In genomic region chr10:44962870-44963738, GRCh38 we compare ENCODE assay signal across 8 cellular contexts. TPM values are rescaled to one million over a fixed set of nuclear protein-coding genes. Genes with fewer than 3 reads are reported as not detected.
A peak's percentile ranks its signal among the peaks of the same experiment; 100 is the strongest.
DNase-seq lines count a peak whose midpoint lies in the region; ATAC-seq and TF ChIP-seq lines count a peak whose summit lies in the region.

No MANE protein-coding gene starts in this region.

- TF ChIP-seq CTCF in neural cell (IDR thresholded peaks at IDR 0.05; ENCODE audit: poor library complexity, severe bottlenecking), result peak; percentile 50
- no peak for TF ChIP-seq CTCF in GM13976 (IDR thresholded peaks at IDR 0.05; ENCODE audit: borderline replicate concordance, control extremely low read depth, extremely low read depth, insufficient read depth, missing control alignments)

- H3K27ac ChIP-seq in ectodermal cell (ENCODE audit: insufficient read depth, low read depth, low read length, poor library complexity, severe bottlenecking) (peak overlapping the region; percentile 99), neural cell (ENCODE audit: low read length) (no peak overlapping the region)

- peaks cover 55% of the 10 kb centered on the region for H3K4me1 ChIP-seq in ectodermal cell (ENCODE audit: control insufficient read depth, insufficient read depth, low read length)

- no peak overlapping the region for H3K4me2 ChIP-seq in neural cell (ENCODE audit: low read length)

- no peaks in the 10 kb centered on the region for H4K20me1 ChIP-seq in neural cell (ENCODE audit: insufficient read depth)

- H3K27me3 ChIP-seq in ectodermal cell (ENCODE audit: control insufficient read depth, insufficient read depth, low read length, poor library complexity, severe bottlenecking), result peaks cover 9% of the 10 kb centered on the region
- H3K27me3 ChIP-seq in neural cell (ENCODE audit: insufficient read depth, low read depth, low read length), result no peaks in the 10 kb centered on the region

- H3K36me3 ChIP-seq in ectodermal cell (ENCODE audit: control insufficient read depth, insufficient read depth, low read length) (no peaks in the 10 kb centered on the region), neural cell (ENCODE audit: insufficient read depth, low read length) (no peaks in the 10 kb centered on the region)

- H3K79me2 ChIP-seq in neural cell (replicated peaks; ENCODE audit: insufficient read depth, low read length), result no peaks in the 10 kb centered on the region

- no peaks in the 10 kb centered on the region for H3K9me2 ChIP-seq in neural cell (ENCODE audit: insufficient read depth, low read length)

- H3K9ac ChIP-seq in neural cell (ENCODE audit: low read length), result no peak overlapping the region

- in situ Hi-C loops in GM13976 (cut with MboI; ENCODE audit: low sequenced_read_pairs, unreplicated experiment), result no loop called here

- WGBS in ectodermal cell, 2 experiments, result 65% methylated on average over 19 of the region's 19 CpGs

- DNase-seq in COLO668 (lab: John Stamatoyannopoulos, UW; ENCODE audit: unreplicated experiment), result peak; percentile 75
- DNase-seq in NCI-H187 treated with DMSO at 0.1 percent for 48 hours (lab: John Stamatoyannopoulos, UW), result peak; percentile 62
- no peak for DNase-seq in GM13976 (ENCODE audit: low spot score)
- DNase-seq in NCI-H226, result no peak

- no peaks in the 10 kb centered on the region for H3F3A ChIP-seq in neural cell (ENCODE audit: insufficient read depth, low read length, poor library complexity, severe bottlenecking)

- TF ChIP-seq RAD21 in neural cell (conservative IDR thresholded peaks at IDR 0.05), result peak; percentile 14

- no peak overlapping the region for H2AFZ ChIP-seq in neural cell (ENCODE audit: low read depth, low read length)

- ATAC-seq in GM18873 (IDR thresholded peaks at IDR 0.05; ENCODE audit: low FRiP score, unreplicated experiment) (no peak), HG03175 (IDR thresholded peaks at IDR 0.05; ENCODE audit: unreplicated experiment) (no peak)

- TF ChIP-seq EP300 in neural cell (conservative IDR thresholded peaks at IDR 0.05; ENCODE audit: poor library complexity, severe bottlenecking), result no peak

- no peaks in the 10 kb centered on the region for H3K9me3 ChIP-seq in ectodermal cell (ENCODE audit: control insufficient read depth, low read length)
- no peaks in the 10 kb centered on the region for H3K9me3 ChIP-seq in neural cell (ENCODE audit: low read length)

- H3K4me3 ChIP-seq in ectodermal cell (ENCODE audit: insufficient read depth, low read depth, low read length) (no peak overlapping the region), neural cell (ENCODE audit: low read length) (no peak overlapping the region)

TF ChIP-seq in neural cell, 6 proteins besides CTCF, POLR2A, EP300 and RAD21:
- TF ChIP-seq EZH2 (IDR thresholded peaks at IDR 0.05; ENCODE audit: borderline replicate concordance, insufficient read depth, low read length, poor library complexity, severe bottlenecking), result no peak
- TF ChIP-seq REST (IDR thresholded peaks at IDR 0.05; ENCODE audit: borderline replicate concordance), result no peak
- no peak for TF ChIP-seq POLR2AphosphoS5 (IDR thresholded peaks at IDR 0.05)
- TF ChIP-seq TAF1 (IDR thresholded peaks at IDR 0.05; ENCODE audit: low read depth), result no peak
- TF ChIP-seq SMC3 (conservative IDR thresholded peaks at IDR 0.05; ENCODE audit: poor library complexity), result no peak

RNA-seq across cellular contexts. Expression of gene RASSF4, which starts 3.5 kb away (rescaled TPM):
- polyA plus RNA-seq in ectodermal cell (2013, experiment 1 of 4), result 8.1 TPM
- polyA plus RNA-seq in ectodermal cell (2013, experiment 2 of 4), result 10.0 TPM
- polyA plus RNA-seq in ectodermal cell (2013, experiment 3 of 4), result 11.4 TPM
- 11.6 TPM for polyA plus RNA-seq in ectodermal cell (2013, experiment 4 of 4)
- polyA plus RNA-seq in neural cell, result 10.2 and 12.4 TPM in 2 replicates
- 6.3 and 10.0 TPM in 2 replicates for polyA minus RNA-seq in neural cell

RNA-seq across cellular contexts. Expression of gene DEPP1, which starts 15.5 kb away (rescaled TPM):
- polyA plus RNA-seq in ectodermal cell (2013, experiment 1 of 4), result 0.24 TPM
- 0.48 TPM for polyA plus RNA-seq in ectodermal cell (2013, experiment 2 of 4)
- polyA plus RNA-seq in ectodermal cell (2013, experiment 3 of 4), result 0.27 TPM
- 0.49 TPM for polyA plus RNA-seq in ectodermal cell (2013, experiment 4 of 4)
- polyA plus RNA-seq in neural cell, result 4.3 and 5.2 TPM in 2 replicates
- polyA minus RNA-seq in neural cell, result 9.5 and 10.4 TPM in 2 replicates

RNA-seq across cellular contexts. Expression of gene ZNF22, which starts 37.6 kb away (rescaled TPM):
- 64.6 TPM for polyA plus RNA-seq in ectodermal cell (2013, experiment 1 of 4)
- polyA plus RNA-seq in ectodermal cell (2013, experiment 2 of 4), result 68.9 TPM
- polyA plus RNA-seq in ectodermal cell (2013, experiment 3 of 4), result 62.8 TPM
- polyA plus RNA-seq in ectodermal cell (2013, experiment 4 of 4), result 68.1 TPM
- 32.9 and 34.1 TPM in 2 replicates for polyA plus RNA-seq in neural cell
- 34.6 and 35.8 TPM in 2 replicates for polyA minus RNA-seq in neural cell

RNA-seq across cellular contexts. Expression of gene TMEM72, which starts 52.0 kb away (rescaled TPM):
- polyA plus RNA-seq in ectodermal cell (2013, experiment 1 of 4), result 0.54 TPM
- polyA plus RNA-seq in ectodermal cell (2013, experiment 2 of 4), result 0.18 TPM
- not detected for polyA plus RNA-seq in ectodermal cell (2013, experiment 3 of 4)
- 0.08 TPM for polyA plus RNA-seq in ectodermal cell (2013, experiment 4 of 4)
- 1.4 TPM in 2 replicates for polyA plus RNA-seq in neural cell
- 0.24 and 0.58 TPM in 2 replicates for polyA minus RNA-seq in neural cell

Comparison
In these comparisons a context has a peak if more than half of its experiments do, and no peak if none do; other contexts are left out.
1. DNase-seq: peak in COLO668 (single experiment) and NCI-H187 treated with DMSO at 0.1 percent for 48 hours (single experiment); none in GM13976 (single experiment) and NCI-H226 (single experiment).